Comparison of ENCODE assay signal across 26 cellular contexts in the genomic region with DNA sequence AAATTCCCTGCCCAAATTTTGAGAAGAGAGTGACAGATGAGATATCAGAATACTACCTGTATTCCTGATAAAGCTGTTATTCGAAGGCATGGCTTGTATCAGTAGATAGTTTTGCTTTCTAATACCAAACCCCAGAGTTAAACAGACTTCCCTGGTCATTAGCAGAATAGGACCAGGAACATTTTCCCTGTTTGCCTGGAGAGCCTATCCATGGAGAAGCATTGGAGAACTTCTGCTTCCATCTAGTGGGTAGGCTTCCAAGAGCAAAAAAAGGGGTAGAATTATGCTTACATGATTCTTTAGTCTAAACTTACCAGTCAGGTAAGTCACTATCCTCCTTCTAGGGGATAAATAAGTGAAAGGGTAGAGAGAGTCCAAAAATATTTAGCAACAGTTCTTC. TPM values are rescaled to one million over a fixed set of nuclear protein-coding genes. Genes with fewer than 3 reads are reported as not detected.
"Had no signal": no experiment of that assay in that cellular context is flagged by ENCODE, and none has a peak within 500 bp of the region (broad histone marks: within the 10 kb centered on the region; RNA-seq: fewer than 3 reads in every experiment).

No MANE protein-coding gene starts in this region.

- H3K27me3 Mint-ChIP-seq: activated CD4-positive, alpha-beta T cell treated with anti-CD3 and anti-CD28 coated beads for 36 hours; activated CD8-positive, alpha-beta T cell treated with anti-CD3 and anti-CD28 coated beads for 36 hours; activated naive CD4-positive, alpha-beta T cell treated with anti-CD3 and anti-CD28 coated beads, Interleukin-2, amount 10 ng/mL, durations not matched to agents 7 days and 5 days; activated naive CD8-positive, alpha-beta T cell treated with anti-CD3 and anti-CD28 coated beads for 36 hours had no signal

- H3K4me3 ChIP-seq: PC-9 had no signal

- FAIRE-seq: TTC549 had no signal

- H3K27ac ChIP-seq: PC-9, WERI-Rb-1 had no signal

- H3K36me3 ChIP-seq: WERI-Rb-1 had no signal

- DNase-seq: activated CD4-positive, alpha-beta T cell treated with anti-CD3 and anti-CD28 coated beads for 36 hours; activated CD8-positive, alpha-beta memory T cell treated with anti-CD3 and anti-CD28 coated beads, Interleukin-2, amount 50 U/mL, for 4 hours; activated CD8-positive, alpha-beta T cell treated with anti-CD3 and anti-CD28 coated beads for 36 hours; activated gamma-delta T cell treated with Interleukin-2 at 50 U/mL for 16 hours; activated naive CD4-positive, alpha-beta T cell treated with anti-CD3 and anti-CD28 coated beads, Interleukin-2, amount 10 ng/mL, durations not matched to agents 7 days and 5 days; activated naive CD8-positive, alpha-beta T cell treated with anti-CD3 and anti-CD28 coated beads for 36 hours; activated T-cell treated with anti-CD3 and anti-CD28 coated beads, Interleukin-2, amount 50 U/mL, for 72 hours; anterior cingulate cortex; caudate nucleus; Kasumi-1; KBM-7; NCI-H1048; NCI-H146; NCI-H187 treated with DMSO at 0.1 percent for 48 hours; NCI-H2107; NCI-H345; NCI-H510A; NCI-H526 treated with DMSO at 0.1 percent for 48 hours; PC-9; SIG-M5; T-helper 2 cell; T1000; WERI-Rb-1 had no signal

- H3K4me3 Mint-ChIP-seq: activated CD4-positive, alpha-beta T cell treated with anti-CD3 and anti-CD28 coated beads for 36 hours; activated CD8-positive, alpha-beta T cell treated with anti-CD3 and anti-CD28 coated beads for 36 hours; activated naive CD4-positive, alpha-beta T cell treated with anti-CD3 and anti-CD28 coated beads, Interleukin-2, amount 10 ng/mL, durations not matched to agents 7 days and 5 days; activated naive CD8-positive, alpha-beta T cell treated with anti-CD3 and anti-CD28 coated beads for 36 hours had no signal

RNA-seq across cellular contexts. Expression of gene PDE3B, which starts 14.2 kb away (rescaled TPM):
- total RNA-seq: M059J, PC-9, RPMI7951 had no signal
